ENCODE assay signal across 9 cellular contexts in genomic region chr2:222561817-222562424, GRCh38.
DNase-seq lines count a peak whose midpoint lies in the region; ATAC-seq and TF ChIP-seq lines count a peak whose summit lies in the region.
"Had no signal": no experiment of that assay in that cellular context is flagged by ENCODE, and none has a peak within 500 bp of the region (broad histone marks: within the 10 kb centered on the region; RNA-seq: fewer than 3 reads in every experiment).

No MANE protein-coding gene starts in this region.

- intact Hi-C loops in spleen (cut with DNase I; ENCODE audit: low total_unique reads): no loop called here

- H3K36me3 ChIP-seq in right atrium auricular region (no peaks in the 10 kb centered on the region), spleen (peaks cover 0 to 15% (median under 1%) of the 10 kb centered on the region in 6 donors)

- H3K27ac Mint-ChIP-seq in activated naive CD8-positive, alpha-beta T cell treated with anti-CD3 and anti-CD28 coated beads, Interleukin-2, amount 10 ng/mL, durations not matched to agents 7 days and 5 days: no peak overlapping the region
- H3K27ac Mint-ChIP-seq: stimulated activated naive CD8-positive, alpha-beta T cell treated with anti-CD3 and anti-CD28 coated beads, Interleukin-15, Interleukin-2, amounts not matched to agents 100 ng/mL and 50 ng/mL, for 24 hours had no signal

- no peaks in the 10 kb centered on the region for H3K27me3 Mint-ChIP-seq in activated naive CD8-positive, alpha-beta T cell treated with anti-CD3 and anti-CD28 coated beads, Interleukin-2, amount 10 ng/mL, durations not matched to agents 7 days and 5 days
- H3K27me3 Mint-ChIP-seq: stimulated activated naive CD8-positive, alpha-beta T cell treated with anti-CD3 and anti-CD28 coated beads, Interleukin-15, Interleukin-2, amounts not matched to agents 100 ng/mL and 50 ng/mL, for 24 hours had no signal

- H3K9me3 Mint-ChIP-seq in activated naive CD8-positive, alpha-beta T cell treated with anti-CD3 and anti-CD28 coated beads, Interleukin-2, amount 10 ng/mL, durations not matched to agents 7 days and 5 days: no peaks in the 10 kb centered on the region
- H3K9me3 Mint-ChIP-seq: stimulated activated naive CD8-positive, alpha-beta T cell treated with anti-CD3 and anti-CD28 coated beads, Interleukin-15, Interleukin-2, amounts not matched to agents 100 ng/mL and 50 ng/mL, for 24 hours had no signal

- WGBS in spleen, 5 donors: 52 to 61% (median 58%) methylated on average over 6 of the region's 6 CpGs

- H3K4me3 Mint-ChIP-seq in activated naive CD8-positive, alpha-beta T cell treated with anti-CD3 and anti-CD28 coated beads, Interleukin-2, amount 10 ng/mL, durations not matched to agents 7 days and 5 days: no peak overlapping the region
- H3K4me3 Mint-ChIP-seq: stimulated activated naive CD8-positive, alpha-beta T cell treated with anti-CD3 and anti-CD28 coated beads, Interleukin-15, Interleukin-2, amounts not matched to agents 100 ng/mL and 50 ng/mL, for 24 hours had no signal

- no peaks in the 10 kb centered on the region for H3K9me3 ChIP-seq in right atrium auricular region
- H3K9me3 ChIP-seq in spleen: no peaks in the 10 kb centered on the region

- H3K27me3 ChIP-seq in right atrium auricular region: no peaks in the 10 kb centered on the region
- H3K27me3 ChIP-seq in spleen (replicated peaks in 1 of 7): no peaks in the 10 kb centered on the region

- DNase-seq in NCI-H1436 (lab: John Stamatoyannopoulos, UW) (peak; percentile 48), NCI-H1436 treated with DMSO at 0.1 percent for 48 hours (lab: John Stamatoyannopoulos, UW) (no peak), NCI-H774 (lab: John Stamatoyannopoulos, UW) (peak; percentile 31), right atrium auricular region (ENCODE audit: low spot score) (no peak), spleen (no peak)
- DNase-seq in activated naive CD8-positive, alpha-beta T cell treated with anti-CD3 and anti-CD28 coated beads, Interleukin-2, amount 10 ng/mL, durations not matched to agents 7 days and 5 days: no peak

- H3K4me1 ChIP-seq in right atrium auricular region (no peaks in the 10 kb centered on the region), spleen (no peaks in the 10 kb centered on the region)

- H3K27ac ChIP-seq in right atrium auricular region: no peak overlapping the region
- no peak overlapping the region for H3K27ac ChIP-seq in spleen

- ATAC-seq in GM21367 (IDR thresholded peaks at IDR 0.05; ENCODE audit: unreplicated experiment) (peak; percentile 93), HG03520 (IDR thresholded peaks at IDR 0.05; ENCODE audit: unreplicated experiment) (peak; percentile 75)
- peak; percentile 63 for ATAC-seq in activated naive CD8-positive, alpha-beta T cell treated with anti-CD3 and anti-CD28 coated beads, Interleukin-2, amount 10 ng/mL, durations not matched to agents 7 days and 5 days (ENCODE audit: low read depth)

- H3K36me3 Mint-ChIP-seq in activated naive CD8-positive, alpha-beta T cell treated with anti-CD3 and anti-CD28 coated beads, Interleukin-2, amount 10 ng/mL, durations not matched to agents 7 days and 5 days: peaks cover 10% of the 10 kb centered on the region

- no peaks in the 10 kb centered on the region for H3K4me1 Mint-ChIP-seq in activated naive CD8-positive, alpha-beta T cell treated with anti-CD3 and anti-CD28 coated beads, Interleukin-2, amount 10 ng/mL, durations not matched to agents 7 days and 5 days

- TF ChIP-seq CTCF in right atrium auricular region (IDR thresholded peaks at IDR 0.05) (peak; percentile 26 to 67), spleen (IDR thresholded peaks at IDR 0.05 in 8 of 11, conservative IDR thresholded peaks at IDR 0.05 in 3 of 11) (peak in 9 of 11 experiments; percentile 8 to 67 (median 53))

- no peak for TF ChIP-seq POLR2A in spleen (IDR thresholded peaks at IDR 0.05)

- POLR2A ChIA-PET in activated naive CD8-positive, alpha-beta T cell treated with anti-CD3 and anti-CD28 coated beads, Interleukin-2, amount 10 ng/mL, durations not matched to agents 7 days and 5 days (lab: Charles Lee): no interaction called here

- H3K4me3 ChIP-seq in right atrium auricular region: no peak overlapping the region
- H3K4me3 ChIP-seq in spleen: no peak overlapping the region

Comparison
In these comparisons a context has a peak if more than half of its experiments do, and no peak if none do; other contexts are left out.
1. DNase-seq: peak in NCI-H1436 (single experiment) and NCI-H774 (single experiment); none in NCI-H1436 treated with DMSO at 0.1 percent for 48 hours (single experiment), activated naive CD8-positive, alpha-beta T cell treated with anti-CD3 and anti-CD28 coated beads, Interleukin-2, amount 10 ng/mL, durations not matched to agents 7 days and 5 days (single experiment), right atrium auricular region (single experiment) and spleen (single experiment).
2. Peak in every context shown above with its lines, with median percentiles within 50 percentile points of each other: ATAC-seq.